12 cellular contexts compared by ENCODE assay signal in the genomic region with DNA sequence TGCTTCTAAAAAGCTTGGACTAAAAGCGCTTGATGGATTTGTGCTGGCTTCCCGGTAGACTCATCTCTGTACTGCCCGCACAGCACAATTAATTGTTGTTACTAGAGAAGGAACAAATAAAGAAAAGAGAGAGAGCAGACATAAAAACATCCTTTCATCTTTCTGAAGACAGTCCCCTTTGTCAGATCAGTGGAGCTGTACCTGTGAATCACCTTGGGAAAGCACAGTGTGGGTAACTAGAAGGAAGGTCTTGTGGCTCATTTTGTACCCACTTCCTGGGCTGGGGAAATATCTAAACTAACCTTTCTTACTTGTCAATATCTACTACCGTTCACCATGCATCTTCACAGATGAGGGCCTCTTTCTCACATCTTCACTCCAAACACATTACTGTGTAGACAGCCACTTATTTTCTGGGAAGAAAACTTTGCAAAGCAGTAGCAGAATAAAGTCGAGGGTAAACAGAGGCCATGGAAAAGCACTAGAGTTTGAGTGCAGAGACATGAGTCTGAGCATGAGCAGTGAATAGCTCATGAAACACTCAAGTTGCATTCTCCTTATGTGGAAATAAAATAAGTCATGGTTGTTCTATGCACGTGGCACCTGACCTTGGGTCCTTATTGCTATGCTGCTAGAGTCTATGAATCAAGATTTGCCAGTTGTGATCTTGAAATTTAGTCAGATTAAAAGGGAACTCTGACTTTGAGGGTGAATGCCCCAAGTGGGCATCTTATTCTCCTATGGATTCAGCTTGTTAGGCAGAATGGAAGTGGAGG.
DNase-seq lines count a peak whose midpoint lies in the region; ATAC-seq lines count a peak whose summit lies in the region.
"Had no signal": no experiment of that assay in that cellular context is flagged by ENCODE, and none has a peak within 500 bp of the region (broad histone marks: within the 10 kb centered on the region; RNA-seq: fewer than 3 reads in every experiment).

No MANE protein-coding gene starts in this region.

- peak overlapping the region; percentile 49 to 84 (median 76) for H3K27ac Mint-ChIP-seq in CD4-positive, alpha-beta memory T cell
- peak overlapping the region; percentile 93 for H3K27ac Mint-ChIP-seq in T-helper 17 cell
- peak overlapping the region; percentile 89 for H3K27ac Mint-ChIP-seq in activated naive CD8-positive, alpha-beta T cell

- CTCF ChIA-PET in CD4-positive, alpha-beta memory T cell (lab: Charles Lee; ENCODE audit: partially characterized antibody), result interaction anchor here (1.2 to 2.8 kb wide), 3 partner anchors 426 to 584 kb away, joined by 3 to 14 read pairs (median 4); no protein-coding TSS in a partner anchor

- H3K27ac ChIP-seq in CD4-positive, alpha-beta memory T cell (ENCODE audit: low read depth, low read length), result peak overlapping the region; percentile 4
- peak overlapping the region; percentile 33 for H3K27ac ChIP-seq in rectal smooth muscle tissue (ENCODE audit: low read depth, low read length)
- H3K27ac ChIP-seq: epithelial cell of prostate, HL-60 had no signal

- H3K9me3 ChIP-seq in CD4-positive, alpha-beta memory T cell (ENCODE audit: control insufficient read depth in 1 of 2, low read length in 2 of 2), result no peaks in the 10 kb centered on the region
- no peaks in the 10 kb centered on the region for H3K9me3 ChIP-seq in T-helper 17 cell (ENCODE audit: control insufficient read depth, low read length, poor library complexity, severe bottlenecking)
- H3K9me3 ChIP-seq: BE2C, MG63 had no signal

- intact Hi-C loops in CD4-positive, alpha-beta memory T cell (cut with micrococcal nuclease), result loop anchor here (5.0 to 10.0 kb wide), 2 partner anchors 348 to 581 kb away; no protein-coding TSS in a partner anchor
- intact Hi-C loops in head of caudate nucleus (cut with DNase I), result no loop called here

- H3K4me3 Mint-ChIP-seq in CD4-positive, alpha-beta memory T cell, result peak overlapping the region in 7 of 8 donors; percentile 9 to 70 (median 27)
- H3K4me3 Mint-ChIP-seq in T-helper 17 cell, result peak overlapping the region; percentile 55
- peak overlapping the region; percentile 60 for H3K4me3 Mint-ChIP-seq in activated naive CD8-positive, alpha-beta T cell

- peak; percentile 64 to 74 (median 67) for DNase-seq in CD4-positive, alpha-beta memory T cell
- peak in 1 of 3 donors; percentile 11 for DNase-seq in T-helper 17 cell
- DNase-seq in head of caudate nucleus, result no peak
- no peak for DNase-seq in UCSD-AML1 (lab: John Stamatoyannopoulos, UW; ENCODE audit: unreplicated experiment)
- DNase-seq: BE2C, MG63 had no signal

- peak overlapping the region in 1 of 2 donors; percentile 16 for H3K4me3 ChIP-seq in CD4-positive, alpha-beta memory T cell (ENCODE audit: low read length in 2 of 2)
- no peak overlapping the region for H3K4me3 ChIP-seq in rectal smooth muscle tissue (ENCODE audit: low read length)
- H3K4me3 ChIP-seq: MG63 had no signal

- peaks cover 0 to 4% (median 0%) of the 10 kb centered on the region in 8 donors for H3K9me3 Mint-ChIP-seq in CD4-positive, alpha-beta memory T cell
- H3K9me3 Mint-ChIP-seq in activated naive CD8-positive, alpha-beta T cell (ENCODE audit: low read depth), result peaks cover 5% of the 10 kb centered on the region

- peaks cover 32% of the 10 kb centered on the region for H3K4me1 ChIP-seq in CD4-positive, alpha-beta memory T cell (ENCODE audit: insufficient read depth, low read length)
- peaks cover 20% of the 10 kb centered on the region for H3K4me1 ChIP-seq in rectal smooth muscle tissue (ENCODE audit: control insufficient read depth, insufficient read depth, low read length)
- H3K4me1 ChIP-seq: BE2C had no signal

- peaks cover 37 to 49% (median 41%) of the 10 kb centered on the region in 4 donors for H3K4me1 Mint-ChIP-seq in CD4-positive, alpha-beta memory T cell
- H3K4me1 Mint-ChIP-seq in T-helper 17 cell, result peaks cover 31% of the 10 kb centered on the region
- peaks cover 54% of the 10 kb centered on the region for H3K4me1 Mint-ChIP-seq in activated naive CD8-positive, alpha-beta T cell (ENCODE audit: low read depth)

- ATAC-seq in T-helper 17 cell (peak; percentile 99), HG02571 (IDR thresholded peaks at IDR 0.05; ENCODE audit: unreplicated experiment) (no peak), HG02852 (IDR thresholded peaks at IDR 0.05; ENCODE audit: unreplicated experiment) (no peak)

- H3K9ac ChIP-seq in rectal smooth muscle tissue (ENCODE audit: low read length), result no peak overlapping the region

- H3K36me3 ChIP-seq in CD4-positive, alpha-beta memory T cell (ENCODE audit: insufficient read depth, low read length), result no peaks in the 10 kb centered on the region
- no peaks in the 10 kb centered on the region for H3K36me3 ChIP-seq in rectal smooth muscle tissue (ENCODE audit: control insufficient read depth, insufficient read depth, low read length)
- H3K36me3 ChIP-seq: BE2C, MG63 had no signal

- H3K27me3 Mint-ChIP-seq in CD4-positive, alpha-beta memory T cell, result no peaks in the 10 kb centered on the region
- no peaks in the 10 kb centered on the region for H3K27me3 Mint-ChIP-seq in T-helper 17 cell
- no peaks in the 10 kb centered on the region for H3K27me3 Mint-ChIP-seq in activated naive CD8-positive, alpha-beta T cell

- no peaks in the 10 kb centered on the region for H3K27me3 ChIP-seq in CD4-positive, alpha-beta memory T cell (ENCODE audit: insufficient read depth, low read length)
- H3K27me3 ChIP-seq in rectal smooth muscle tissue (ENCODE audit: control insufficient read depth, insufficient read depth, low read length), result no peaks in the 10 kb centered on the region
- H3K27me3 ChIP-seq: BE2C, MG63 had no signal

- POLR2A ChIA-PET in CD4-positive, alpha-beta memory T cell (lab: Charles Lee; ENCODE audit: partially characterized antibody), result interaction anchor here (0.6 to 1.7 kb wide), 4 partner anchors 8 to 578 kb away, joined by 3 to 7 read pairs (median 3); partner anchors contain the start of gene BCL6

- peaks cover 4 to 14% of the 10 kb centered on the region in 2 donors for H3K36me3 Mint-ChIP-seq in CD4-positive, alpha-beta memory T cell
- no peaks in the 10 kb centered on the region for H3K36me3 Mint-ChIP-seq in T-helper 17 cell (ENCODE audit: low read depth)
- peaks cover 8% of the 10 kb centered on the region for H3K36me3 Mint-ChIP-seq in activated naive CD8-positive, alpha-beta T cell

Comparison
In these comparisons a context has a peak if more than half of its experiments do, and no peak if none do; other contexts are left out.
1. DNase-seq: peak in CD4-positive, alpha-beta memory T cell (5 of 5); none in head of caudate nucleus (0 of 42) and UCSD-AML1 (single experiment).
2. Peak in every context shown above with its lines, with median percentiles within 50 percentile points of each other: H3K27ac Mint-ChIP-seq and H3K4me3 Mint-ChIP-seq.